In the genomic region with DNA sequence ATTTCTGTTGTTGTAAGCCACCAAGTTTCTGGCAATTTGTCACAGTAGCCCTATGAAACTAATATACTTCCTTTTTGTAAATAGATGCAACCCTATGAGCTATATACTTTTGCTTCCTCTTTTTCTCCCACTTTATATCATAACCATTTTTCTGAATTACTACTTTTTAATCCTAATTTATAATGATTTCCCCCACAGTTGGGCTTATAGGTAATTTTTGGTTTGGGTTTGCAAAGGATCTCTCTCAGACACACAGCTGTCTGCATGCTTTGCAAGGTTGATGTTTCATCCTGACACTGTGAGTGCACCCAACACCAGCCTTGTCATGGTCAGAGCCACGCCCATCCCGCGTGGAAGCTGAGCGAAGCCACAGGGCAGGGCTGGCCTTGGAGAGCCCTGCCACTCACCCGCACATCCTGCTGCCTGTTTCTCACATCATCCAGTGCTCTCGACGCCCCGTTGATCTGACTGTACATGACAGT, we compare ENCODE assay signal across 9 cellular contexts. TPM values are rescaled to one million over a fixed set of nuclear protein-coding genes. Genes with fewer than 3 reads are reported as not detected.
DNase-seq lines count a peak whose midpoint lies in the region; ATAC-seq and TF ChIP-seq lines count a peak whose summit lies in the region.
"Had no signal": no experiment of that assay in that cellular context is flagged by ENCODE, and none has a peak within 500 bp of the region (broad histone marks: within the 10 kb centered on the region; RNA-seq: fewer than 3 reads in every experiment).

No MANE protein-coding gene starts in this region.

- H3K27ac Mint-ChIP-seq in activated naive CD8-positive, alpha-beta T cell treated with anti-CD3 and anti-CD28 coated beads for 36 hours, result peak overlapping the region; percentile 54

- peaks cover 80% of the 10 kb centered on the region for H3K79me2 ChIP-seq in Loucy (ENCODE audit: insufficient read depth, low read length)

- peak overlapping the region; percentile 29 for H3K27ac ChIP-seq in skeletal muscle tissue (ENCODE audit: low read depth, low read length)
- no peak overlapping the region for H3K27ac ChIP-seq in ovary

- H3K9me2 ChIP-seq in Loucy (replicated peaks; ENCODE audit: low read depth, low read length), result no peaks in the 10 kb centered on the region

- H2AFZ ChIP-seq in Loucy (ENCODE audit: low read length), result no peak overlapping the region

- no peak for TF ChIP-seq EP300 in ovary (IDR thresholded peaks at IDR 0.05)

- H3K36me3 ChIP-seq in Loucy (ENCODE audit: insufficient read depth, low read length) (peaks cover 39% of the 10 kb centered on the region), skeletal muscle tissue (ENCODE audit: control insufficient read depth in 3 of 3, insufficient read depth in 3 of 3, low read length in 3 of 3) (peaks cover 44 to 45% (median 45%) of the 10 kb centered on the region in 3 donors), ovary (no peaks in the 10 kb centered on the region)

- no peaks in the 10 kb centered on the region for H3K27me3 Mint-ChIP-seq in activated naive CD8-positive, alpha-beta T cell treated with anti-CD3 and anti-CD28 coated beads for 36 hours

- H3F3A ChIP-seq in Loucy (ENCODE audit: low read depth), result no peaks in the 10 kb centered on the region

- H3K4me1 Mint-ChIP-seq in activated naive CD8-positive, alpha-beta T cell treated with anti-CD3 and anti-CD28 coated beads for 36 hours, result peaks cover 47% of the 10 kb centered on the region

- peaks cover 69% of the 10 kb centered on the region for H3K36me3 Mint-ChIP-seq in activated naive CD8-positive, alpha-beta T cell treated with anti-CD3 and anti-CD28 coated beads for 36 hours

- DNase-seq in activated naive CD8-positive, alpha-beta T cell treated with anti-CD3 and anti-CD28 coated beads for 36 hours, result no peak
- no peak for DNase-seq in ovary
- no peak for DNase-seq in DMS 273 treated with DMSO at 0.1 percent for 48 hours (lab: John Stamatoyannopoulos, UW)
- DNase-seq in NCI-H1694 treated with DMSO at 0.1 percent for 48 hours (lab: John Stamatoyannopoulos, UW), result no peak

- no peaks in the 10 kb centered on the region for H3K9me3 Mint-ChIP-seq in activated naive CD8-positive, alpha-beta T cell treated with anti-CD3 and anti-CD28 coated beads for 36 hours

- H3K9ac ChIP-seq in Loucy (ENCODE audit: low read depth, low read length, poor library complexity, severe bottlenecking), result no peak overlapping the region
- peak overlapping the region in 1 of 3 donors; percentile 8 for H3K9ac ChIP-seq in skeletal muscle tissue (ENCODE audit: low read depth in 1 of 3, low read length in 3 of 3)

- ATAC-seq in GM18511 (IDR thresholded peaks at IDR 0.05; ENCODE audit: unreplicated experiment) (peak; percentile 90), GM21737 (IDR thresholded peaks at IDR 0.05; ENCODE audit: unreplicated experiment) (peak; percentile 82)
- ATAC-seq: Panc1 had no signal

- no peaks in the 10 kb centered on the region for H3K27me3 ChIP-seq in Loucy (ENCODE audit: insufficient read depth, low read length, poor library complexity, severe bottlenecking)
- H3K27me3 ChIP-seq in skeletal muscle tissue (ENCODE audit: control insufficient read depth in 3 of 3, insufficient read depth in 3 of 3, low read length in 3 of 3), result no peaks in the 10 kb centered on the region
- no peaks in the 10 kb centered on the region for H3K27me3 ChIP-seq in ovary

- peaks cover 37% of the 10 kb centered on the region for H3K4me1 ChIP-seq in Loucy (ENCODE audit: insufficient read depth, low read length, poor library complexity, severe bottlenecking)
- peaks cover 39 to 43% (median 41%) of the 10 kb centered on the region in 3 donors for H3K4me1 ChIP-seq in skeletal muscle tissue (ENCODE audit: control insufficient read depth in 3 of 3, insufficient read depth in 3 of 3, low read length in 3 of 3)
- peaks cover 8% of the 10 kb centered on the region for H3K4me1 ChIP-seq in ovary (ENCODE audit: insufficient read depth)

- 85 to 91% (median 85%) methylated on average over 8 of the region's 8 CpGs for WGBS in ovary, 3 donors

- peak overlapping the region; percentile 95 for H3K4me2 ChIP-seq in Loucy (ENCODE audit: low read depth, low read length, poor library complexity, severe bottlenecking)

- intact Hi-C loops in ovary (cut with DNase I), result no loop called here

- no peak for TF ChIP-seq CTCF in Loucy (conservative IDR thresholded peaks at IDR 0.05; ENCODE audit: low read length)
- no peak for TF ChIP-seq CTCF in ovary (IDR thresholded peaks at IDR 0.05)

- no peak for TF ChIP-seq POLR2A in ovary (IDR thresholded peaks at IDR 0.05)

- H3K4me3 ChIP-seq in Loucy (ENCODE audit: low read length, poor library complexity, severe bottlenecking) (peak overlapping the region; percentile 70), skeletal muscle tissue (ENCODE audit: low read length in 3 of 3) (no peak overlapping the region), ovary (no peak overlapping the region)

- H4K20me1 ChIP-seq in Loucy (ENCODE audit: insufficient read depth, low read length, poor library complexity, severe bottlenecking), result peaks cover 48% of the 10 kb centered on the region

- H3K9me3 ChIP-seq in Loucy (ENCODE audit: insufficient read depth, low read depth, low read length) (no peaks in the 10 kb centered on the region), skeletal muscle tissue (ENCODE audit: control insufficient read depth in 3 of 3, low read length in 3 of 3) (no peaks in the 10 kb centered on the region), ovary (no peaks in the 10 kb centered on the region)

- no peak overlapping the region for H3K4me3 Mint-ChIP-seq in activated naive CD8-positive, alpha-beta T cell treated with anti-CD3 and anti-CD28 coated beads for 36 hours

RNA-seq across cellular contexts. Expression of a gene that starts 5.7 kb away (rescaled TPM):
- total RNA-seq in activated naive CD8-positive, alpha-beta T cell treated with anti-CD3 and anti-CD28 coated beads for 36 hours, result 100 to 1,000 TPM; 109 to 115 TPM
- total RNA-seq in skeletal muscle tissue (7.8 TPM), ovary (10 to 100 TPM; 23.6 to 57.6 (median 45.9) TPM)
- polyA plus RNA-seq in ovary, result 10 to 100 TPM; 12.5 to 71.7 TPM

RNA-seq across cellular contexts. Expression of a gene that starts 52.7 kb away (rescaled TPM):
- 10 to 100 TPM; 21.6 to 22.4 TPM for total RNA-seq in activated naive CD8-positive, alpha-beta T cell treated with anti-CD3 and anti-CD28 coated beads for 36 hours
- total RNA-seq in skeletal muscle tissue (14.6 TPM), ovary (10 to 100 TPM; 10.9 to 17.8 (median 12.9) TPM)
- 10 to 100 TPM; 12.4 to 14.3 TPM for polyA plus RNA-seq in ovary
